ENCODE assay signal across 11 cellular contexts in the genomic region with DNA sequence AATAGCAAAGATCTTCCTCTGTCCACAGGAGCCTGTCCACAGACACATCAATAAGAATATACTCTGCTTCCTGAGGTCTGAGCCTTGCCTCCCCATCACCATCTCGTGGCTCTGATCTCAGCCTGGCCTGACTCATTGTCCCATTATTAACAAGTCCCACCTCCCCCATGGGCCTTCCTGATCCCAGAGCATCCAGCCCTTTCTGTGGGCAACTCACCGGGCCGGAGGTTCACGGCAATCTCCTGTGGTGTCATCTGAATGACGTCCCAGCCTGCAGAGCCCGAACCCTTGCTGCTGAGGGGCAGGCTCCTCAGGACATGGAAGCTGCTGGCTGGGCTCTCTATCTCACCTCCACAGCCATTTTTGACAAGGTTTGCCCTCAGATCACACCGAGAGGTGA. TPM values are rescaled to one million over a fixed set of nuclear protein-coding genes. Genes with fewer than 3 reads are reported as not detected.
A peak's percentile ranks its signal among the peaks of the same experiment; 100 is the strongest.
DNase-seq lines count a peak whose midpoint lies in the region; ATAC-seq and TF ChIP-seq lines count a peak whose summit lies in the region.
"Had no signal": no experiment of that assay in that cellular context is flagged by ENCODE, and none has a peak within 500 bp of the region (broad histone marks: within the 10 kb centered on the region; RNA-seq: fewer than 3 reads in every experiment).

No MANE protein-coding gene starts in this region.

- H3K79me2 ChIP-seq in PC-9 (ENCODE audit: low read depth) = peaks cover 62% of the 10 kb centered on the region

- CTCF ChIA-PET in PC-9 (lab: Charles Lee) = no interaction called here

- POLR2A ChIA-PET in PC-9 (lab: Charles Lee; ENCODE audit: unreplicated experiment) = no interaction called here

- H3K4me3 ChIP-seq in adipocyte (ENCODE audit: low read length) = no peak overlapping the region
- no peak overlapping the region for H3K4me3 ChIP-seq in skeletal muscle cell (ENCODE audit: low read depth, low read length)
- no peak overlapping the region for H3K4me3 ChIP-seq in PC-9

- H3K9me3 ChIP-seq in adipocyte (ENCODE audit: control insufficient read depth, low read length) = no peaks in the 10 kb centered on the region
- 0 out of 2 replicates have a peak, but pooled peaks cover 3% of the 10 kb centered on the region for H3K9me3 ChIP-seq in PC-9 (ENCODE audit: insufficient read depth, low read depth)

- no peak overlapping the region for H3K27ac ChIP-seq in PC-9

- peak overlapping the region; percentile 77 for H3K9ac ChIP-seq in adipocyte (ENCODE audit: low read length)

- intact Hi-C loops in left ventricle myocardium superior (cut with micrococcal nuclease) = no loop called here
- intact Hi-C loops in PC-9 (cut with micrococcal nuclease; ENCODE audit: unreplicated experiment) = no loop called here

- H3K36me3 ChIP-seq in adipocyte (ENCODE audit: control insufficient read depth, insufficient read depth, low read length, severe bottlenecking) (peaks cover 32% of the 10 kb centered on the region), PC-9 (ENCODE audit: low read depth) (peaks cover 40% of the 10 kb centered on the region)

- H3K4me2 ChIP-seq in PC-9 = no peak overlapping the region

- H3K9me2 ChIP-seq in PC-9 (ENCODE audit: insufficient read depth) = no peaks in the 10 kb centered on the region

- TF ChIP-seq CTCF in PC-9 (conservative IDR thresholded peaks at IDR 0.05) = no peak

- no TSS peak for BruUV-seq in PC-9 (replicated peaks; lab: Mats Ljungman, UMichigan)

- peak; percentile 7 for ATAC-seq in left ventricle myocardium superior
- no peak for ATAC-seq in GM21529 (IDR thresholded peaks at IDR 0.05; ENCODE audit: unreplicated experiment)
- ATAC-seq in HG03457 (IDR thresholded peaks at IDR 0.05; ENCODE audit: unreplicated experiment) = no peak
- ATAC-seq: activated CD8-positive, alpha-beta memory T cell treated with anti-CD3 and anti-CD28 coated beads, Interleukin-2, amount 10 ng/mL, durations not matched to agents 7 days and 5 days had no signal

- H3K27me3 ChIP-seq in adipocyte (replicated peaks; ENCODE audit: control insufficient read depth, insufficient read depth, low read length) = no peaks in the 10 kb centered on the region
- H3K27me3 ChIP-seq in PC-9 (ENCODE audit: insufficient read depth, low read depth) = no peaks in the 10 kb centered on the region

- no peak overlapping the region for H2AFZ ChIP-seq in PC-9

- DNase-seq in ELR (ENCODE audit: low read depth) (peak; percentile 95), adipocyte (ENCODE audit: low read depth) (peak; percentile 51), left ventricle myocardium superior (no peak), skeletal muscle cell (ENCODE audit: low read depth) (peak; percentile 58), PC-9 (no peak), NCI-H2029 treated with DMSO at 0.1 percent for 48 hours (lab: John Stamatoyannopoulos, UW) (no peak)
- DNase-seq: activated CD8-positive, alpha-beta memory T cell treated with anti-CD3 and anti-CD28 coated beads, Interleukin-2, amount 10 ng/mL, durations not matched to agents 7 days and 5 days; cerebellar nuclear complex; stimulated activated CD4-positive, alpha-beta T cell treated with anti-CD3 and anti-CD28 coated beads, Interleukin-15, amount 100 ng/mL, for 24 hours had no signal

- peaks cover 61% of the 10 kb centered on the region for H3K4me1 ChIP-seq in adipocyte (ENCODE audit: control insufficient read depth, insufficient read depth, low read length)
- peaks cover 26% of the 10 kb centered on the region for H3K4me1 ChIP-seq in PC-9 (replicated peaks; ENCODE audit: insufficient read depth)

- peaks cover 19% of the 10 kb centered on the region for H3F3A ChIP-seq in PC-9 (ENCODE audit: insufficient read depth, low read depth)

- H4K20me1 ChIP-seq in PC-9 (ENCODE audit: insufficient read depth) = no peaks in the 10 kb centered on the region

RNA-seq across cellular contexts. Expression of a gene that starts 28.1 kb away (rescaled TPM):
- 109 TPM for total RNA-seq in left ventricle myocardium superior
- total RNA-seq in PC-9 (2021) = 226 and 287 TPM in 2 replicates

Comparison
In these comparisons a context has a peak if more than half of its experiments do, and no peak if none do; other contexts are left out.
1. DNase-seq: peak in ELR (single experiment), adipocyte (single experiment) and skeletal muscle cell (single experiment); none in left ventricle myocardium superior (single experiment), PC-9 (0 of 2) and NCI-H2029 treated with DMSO at 0.1 percent for 48 hours (single experiment).